26 cellular contexts compared by ENCODE assay signal in genomic region chrX:29965634-29966033, GRCh38.
"Had no signal": no experiment of that assay in that cellular context is flagged by ENCODE, and none has a peak within 500 bp of the region (broad histone marks: within the 10 kb centered on the region; RNA-seq: fewer than 3 reads in every experiment).

No MANE protein-coding gene starts in this region.

- ATAC-seq: activated CD4-positive, alpha-beta T cell treated with anti-CD3 and anti-CD28 coated beads for 36 hours; activated T-cell treated with anti-CD3 and anti-CD28 coated beads, Interleukin-2, amount 50 U/mL, for 4 hours; activated T-helper 17 cell treated with anti-CD3 and anti-CD28 coated beads, Interleukin-2, amount 50 U/mL, for 72 hours; body of pancreas; gastroesophageal sphincter had no signal

- H3K36me3 ChIP-seq: colonic mucosa, esophagus squamous epithelium, gastroesophageal sphincter had no signal

- H3K4me1 ChIP-seq: body of pancreas, colonic mucosa, esophagus squamous epithelium, gastroesophageal sphincter had no signal

- H3K27me3 ChIP-seq: body of pancreas, colonic mucosa, esophagus squamous epithelium, gastroesophageal sphincter had no signal

- DNase-seq: activated CD4-positive, alpha-beta memory T cell treated with anti-CD3 and anti-CD28 coated beads, Interleukin-2, amount 10 ng/mL, durations not matched to agents 7 days and 5 days; activated CD4-positive, alpha-beta T cell treated with anti-CD3 and anti-CD28 coated beads for 36 hours; activated CD4-positive, alpha-beta T cell treated with anti-CD3 and anti-CD28 coated beads, Interleukin-2, amount 10 ng/mL, durations not matched to agents 24 days and 14 days; activated CD4-positive, CD25-positive, alpha-beta regulatory T cell; activated CD4-positive, CD25-positive, alpha-beta regulatory T cell treated with anti-CD3 and anti-CD28 coated beads, Interleukin-2, amount 50 U/mL, for 72 hours; activated CD8-positive, alpha-beta memory T cell treated with anti-CD3 and anti-CD28 coated beads, Interleukin-2, amount 50 U/mL, for 48 hours; activated effector memory CD4-positive, alpha-beta T cell treated with Interleukin-2 at 50 U/mL for 16 hours; activated gamma-delta T cell treated with Interleukin-2 at 50 U/mL for 16 hours; activated naive CD4-positive, alpha-beta T cell treated with anti-CD3 and anti-CD28 coated beads, Interleukin-2, amount 50 U/mL, for 16 hours; activated naive CD4-positive, alpha-beta T cell treated with Interleukin-2 at 50 U/mL for 16 hours; activated T-cell treated with anti-CD3 and anti-CD28 coated beads for 4 hours; activated T-cell treated with anti-CD3 and anti-CD28 coated beads, Interleukin-2, amount 50 U/mL, for 4 hours; amniotic stem cell; anterior cingulate cortex; body of pancreas; caudate nucleus; colonic mucosa; effector CD8-positive, alpha-beta T cell; esophagus squamous epithelium; foreskin melanocyte; T-helper 2 cell had no signal

- H3K9me3 ChIP-seq: body of pancreas, colonic mucosa, esophagus squamous epithelium, gastroesophageal sphincter had no signal

- H3K27ac ChIP-seq: body of pancreas, colonic mucosa, epithelial cell of prostate, esophagus squamous epithelium, gastroesophageal sphincter had no signal

- FAIRE-seq: endometrium, endothelial cell of umbilical vein had no signal

- H3K4me3 ChIP-seq: body of pancreas, colonic mucosa, esophagus squamous epithelium, gastroesophageal sphincter had no signal
